In genomic region chr2:183078163-183078466, GRCh38 we compare ENCODE assay signal across 8 cellular contexts. TPM values are rescaled to one million over a fixed set of nuclear protein-coding genes. Genes with fewer than 3 reads are reported as not detected.
DNase-seq lines count a peak whose midpoint lies in the region; ATAC-seq and TF ChIP-seq lines count a peak whose summit lies in the region.

No MANE protein-coding gene starts in this region.

- no peaks in the 10 kb centered on the region for H3K36me3 Mint-ChIP-seq in activated T-helper 17 cell treated with anti-CD3 and anti-CD28 coated beads, Interleukin-2, amount 50 U/mL, for 72 hours (ENCODE audit: low read depth)

- H3K4me2 ChIP-seq in hepatocyte: peak overlapping the region; percentile 75
- peak overlapping the region; percentile 94 for H3K4me2 ChIP-seq in skeletal muscle satellite cell (ENCODE audit: low read length)

- no peaks in the 10 kb centered on the region for H4K20me1 ChIP-seq in hepatocyte (ENCODE audit: insufficient read depth, poor library complexity, severe bottlenecking)

- TF ChIP-seq CTCF in AG04449 (IDR thresholded peaks at IDR 0.05; ENCODE audit: insufficient read depth, low read length, missing control alignments): no peak
- no peak for TF ChIP-seq CTCF in hepatocyte (IDR thresholded peaks at IDR 0.05; ENCODE audit: poor library complexity)

- H3K27ac Mint-ChIP-seq in activated T-helper 17 cell treated with anti-CD3 and anti-CD28 coated beads, Interleukin-2, amount 50 U/mL, for 72 hours: peak overlapping the region; percentile 88

- peak overlapping the region; percentile 96 for H3K4me3 Mint-ChIP-seq in activated T-helper 17 cell treated with anti-CD3 and anti-CD28 coated beads, Interleukin-2, amount 50 U/mL, for 72 hours

- peaks cover 7% of the 10 kb centered on the region for H3K79me2 ChIP-seq in hepatocyte

- DNase-seq in AG04449 (ENCODE audit: low read depth, low spot score): no peak
- peak; percentile 17 for DNase-seq in HCEC 1CT
- peak; percentile 61 for DNase-seq in hepatocyte (ENCODE audit: low spot score)
- no peak for DNase-seq in dedifferentiated amniotic fluid mesenchymal stem cell (ENCODE audit: extremely low spot score)
- DNase-seq in NCI-H1092 treated with DMSO at 0.1 percent for 48 hours (lab: John Stamatoyannopoulos, UW): no peak

- H3K4me1 ChIP-seq in hepatocyte (ENCODE audit: insufficient read depth) (peaks cover 5% of the 10 kb centered on the region), skeletal muscle satellite cell (ENCODE audit: control insufficient read depth, insufficient read depth, low read length) (peaks cover 7% of the 10 kb centered on the region)

- H3K9me3 Mint-ChIP-seq in activated T-helper 17 cell treated with anti-CD3 and anti-CD28 coated beads, Interleukin-2, amount 50 U/mL, for 72 hours: no peaks in the 10 kb centered on the region

- H3K27ac ChIP-seq in hepatocyte: peak overlapping the region; percentile 80

- H3K36me3 ChIP-seq in hepatocyte (replicated peaks; ENCODE audit: insufficient read depth, low read depth): no peaks in the 10 kb centered on the region
- H3K36me3 ChIP-seq in skeletal muscle satellite cell (ENCODE audit: insufficient read depth, low read length): no peaks in the 10 kb centered on the region

- POLR2A ChIA-PET in AG04449 (lab: Yijun Ruan, JAX): interaction anchor here (0.8 to 1.9 kb wide), 3 partner anchors 15 to 71 kb away, joined by 3 to 6 read pairs (median 3); no protein-coding TSS in a partner anchor

- H3K9ac ChIP-seq in skeletal muscle satellite cell (ENCODE audit: low read depth, low read length): peak overlapping the region; percentile 77

- CTCF ChIA-PET in AG04449 (lab: Yijun Ruan, JAX): interaction anchor here (1.0 to 5.5 kb wide), 3 partner anchors 9 to 98 kb away, joined by 3 to 30 read pairs (median 4); no protein-coding TSS in a partner anchor

- peaks cover 6% of the 10 kb centered on the region for H3K4me1 Mint-ChIP-seq in activated T-helper 17 cell treated with anti-CD3 and anti-CD28 coated beads, Interleukin-2, amount 50 U/mL, for 72 hours

- no peak for ATAC-seq in activated T-helper 17 cell treated with anti-CD3 and anti-CD28 coated beads, Interleukin-2, amount 50 U/mL, for 72 hours (replicated peaks)
- no peak for ATAC-seq in HG03469 (IDR thresholded peaks at IDR 0.05; ENCODE audit: unreplicated experiment)

- peak overlapping the region; percentile 70 for H3K4me3 ChIP-seq in AG04449 (ENCODE audit: low read depth, low read length)
- peak overlapping the region; percentile 72 for H3K4me3 ChIP-seq in hepatocyte
- peak overlapping the region; percentile 78 for H3K4me3 ChIP-seq in skeletal muscle satellite cell (ENCODE audit: low read length)

- H3K9me3 ChIP-seq in hepatocyte (ENCODE audit: low read depth) (no peaks in the 10 kb centered on the region), skeletal muscle satellite cell (replicated peaks; ENCODE audit: low read length) (no peaks in the 10 kb centered on the region)

- no peaks in the 10 kb centered on the region for H3K9me2 ChIP-seq in hepatocyte (replicated peaks; ENCODE audit: insufficient read depth)

- H3K27me3 ChIP-seq in hepatocyte (peaks cover 5% of the 10 kb centered on the region), skeletal muscle satellite cell (ENCODE audit: control insufficient read depth, insufficient read depth, low read length) (peaks cover 19% of the 10 kb centered on the region)

- 10% methylated on average over 8 of the region's 8 CpGs for WGBS in hepatocyte (ENCODE audit: low lambda C conversion rate, missing lambda C conversion rate)

- peak overlapping the region; percentile 90 for H2AFZ ChIP-seq in hepatocyte

- H3K27me3 Mint-ChIP-seq in activated T-helper 17 cell treated with anti-CD3 and anti-CD28 coated beads, Interleukin-2, amount 50 U/mL, for 72 hours: no peaks in the 10 kb centered on the region

RNA-seq across cellular contexts. Expression of gene DUSP19, which starts 0.4 kb away (rescaled TPM):
- total RNA-seq in activated T-helper 17 cell treated with anti-CD3 and anti-CD28 coated beads, Interleukin-2, amount 50 U/mL, for 72 hours: 1 to 10 TPM; 1.6 to 2.1 TPM
- total RNA-seq in hepatocyte: 3.3 and 4.7 TPM in 2 replicates
- 1.1 and 1.2 TPM in 2 replicates for polyA plus RNA-seq in hepatocyte
- 1.8 and 2.6 TPM in 2 replicates for total RNA-seq in skeletal muscle satellite cell (2012; rRNA removed)

RNA-seq across cellular contexts. Expression of gene NCKAP1, which starts 39.9 kb away (rescaled TPM):
- 1 to 10 TPM; 7.6 to 8.4 TPM for total RNA-seq in activated T-helper 17 cell treated with anti-CD3 and anti-CD28 coated beads, Interleukin-2, amount 50 U/mL, for 72 hours
- 163 and 216 TPM in 2 replicates for total RNA-seq in hepatocyte
- polyA plus RNA-seq in hepatocyte: 54.5 and 56.7 TPM in 2 replicates
- total RNA-seq in skeletal muscle satellite cell (2012; rRNA removed): 110 and 125 TPM in 2 replicates

RNA-seq across cellular contexts. Expression of gene NUP35, which starts 46.1 kb away (rescaled TPM):
- 10 to 100 TPM; 30.6 to 33.2 TPM for total RNA-seq in activated T-helper 17 cell treated with anti-CD3 and anti-CD28 coated beads, Interleukin-2, amount 50 U/mL, for 72 hours
- total RNA-seq in hepatocyte: 20.0 and 22.6 TPM in 2 replicates
- 14.4 and 15.7 TPM in 2 replicates for polyA plus RNA-seq in hepatocyte
- 20.1 and 20.5 TPM in 2 replicates for total RNA-seq in skeletal muscle satellite cell (2012; rRNA removed)

Comparison
In these comparisons a context has a peak if more than half of its experiments do, and no peak if none do; other contexts are left out.
1. DNase-seq: peak in HCEC 1CT (single experiment) and hepatocyte (single experiment); none in AG04449 (single experiment), dedifferentiated amniotic fluid mesenchymal stem cell (single experiment) and NCI-H1092 treated with DMSO at 0.1 percent for 48 hours (single experiment).
2. RNA of gene NCKAP1, which starts 39.9 kb away (total RNA-seq): 163 to 216 TPM in hepatocyte; 7.6 to 8.4 TPM in activated T-helper 17 cell treated with anti-CD3 and anti-CD28 coated beads, Interleukin-2, amount 50 U/mL, for 72 hours; every median in the first group is over 10 times any median in the second.
3. Peak in every context shown above with its lines, with median percentiles within 50 percentile points of each other: H3K4me3 ChIP-seq.